In genomic region chr18:21205695-21206094, GRCh38 we compare ENCODE assay signal across 18 cellular contexts. TPM values are rescaled to one million over a fixed set of nuclear protein-coding genes. Genes with fewer than 3 reads are reported as not detected.
DNase-seq lines count a peak whose midpoint lies in the region; ATAC-seq and TF ChIP-seq lines count a peak whose summit lies in the region.
"Had no signal": no experiment of that assay in that cellular context is flagged by ENCODE, and none has a peak within 500 bp of the region (broad histone marks: within the 10 kb centered on the region; RNA-seq: fewer than 3 reads in every experiment).

No MANE protein-coding gene starts in this region.

- no peak overlapping the region for H3K4me3 Mint-ChIP-seq in activated T-cell treated with anti-CD3 and anti-CD28 coated beads, Interleukin-2, amount 50 U/mL, for 72 hours
- H3K4me3 Mint-ChIP-seq in nephron progenitor cell = no peak overlapping the region
- H3K4me3 Mint-ChIP-seq: CD4-positive, alpha-beta memory T cell; GM23338; H9 had no signal

- TF ChIP-seq CTCF in nephron progenitor cell (IDR thresholded peaks at IDR 0.05) = no peak

- H3K36me3 ChIP-seq in aorta (ENCODE audit: control insufficient read depth in 1 of 2, insufficient read depth in 2 of 2, low read length in 1 of 2) = no peaks in the 10 kb centered on the region

- intact Hi-C loops in aorta (cut with DNase I) = no loop called here

- H3K27me3 ChIP-seq in aorta (ENCODE audit: control insufficient read depth in 1 of 2, insufficient read depth in 2 of 2, low read length in 1 of 2) = no peaks in the 10 kb centered on the region

- H3K27ac ChIP-seq in aorta (ENCODE audit: low read depth in 1 of 2, low read length in 2 of 2) = no peak overlapping the region
- H3K27ac ChIP-seq: A549 had no signal

- H3K9me3 ChIP-seq in aorta (ENCODE audit: control insufficient read depth, low read length) = peaks cover 1% of the 10 kb centered on the region
- H3K9me3 ChIP-seq: A549 had no signal

- no peaks in the 10 kb centered on the region for H3K9me3 Mint-ChIP-seq in activated T-cell treated with anti-CD3 and anti-CD28 coated beads, Interleukin-2, amount 50 U/mL, for 72 hours
- H3K9me3 Mint-ChIP-seq in nephron progenitor cell = peaks cover 27% of the 10 kb centered on the region
- H3K9me3 Mint-ChIP-seq: GM23338, H9 had no signal

- H3K36me3 Mint-ChIP-seq in activated T-cell treated with anti-CD3 and anti-CD28 coated beads, Interleukin-2, amount 50 U/mL, for 72 hours (ENCODE audit: insufficient read depth in 2 of 2) = no peaks in the 10 kb centered on the region
- peaks cover 26% of the 10 kb centered on the region for H3K36me3 Mint-ChIP-seq in nephron progenitor cell (ENCODE audit: low read depth)
- H3K36me3 Mint-ChIP-seq: CD4-positive, alpha-beta memory T cell had no signal

- no peak for ATAC-seq in activated T-cell treated with anti-CD3 and anti-CD28 coated beads, Interleukin-2, amount 50 U/mL, for 72 hours (replicated peaks in 1 of 2)
- ATAC-seq in aorta (ENCODE audit: low FRiP score) = peak; percentile 56
- ATAC-seq: A549, GM23338, HCT116 had no signal

- H3K27me3 Mint-ChIP-seq in activated T-cell treated with anti-CD3 and anti-CD28 coated beads, Interleukin-2, amount 50 U/mL, for 72 hours (ENCODE audit: low read depth) = peaks cover 6% of the 10 kb centered on the region
- peaks cover 4% of the 10 kb centered on the region for H3K27me3 Mint-ChIP-seq in nephron progenitor cell (ENCODE audit: low read depth, poor library complexity)

- 73 to 78% methylated on average over 4 of the region's 4 CpGs for WGBS in aorta, 2 donors

- H3K4me1 ChIP-seq in aorta (ENCODE audit: control insufficient read depth in 1 of 2, insufficient read depth in 2 of 2, low read length in 2 of 2) = no peaks in the 10 kb centered on the region
- H3K4me1 ChIP-seq: A549 had no signal

- H3K27ac Mint-ChIP-seq in activated T-cell treated with anti-CD3 and anti-CD28 coated beads, Interleukin-2, amount 50 U/mL, for 72 hours = peak overlapping the region; percentile 18
- peak overlapping the region; percentile 0 for H3K27ac Mint-ChIP-seq in nephron progenitor cell
- H3K27ac Mint-ChIP-seq: CD4-positive, alpha-beta memory T cell; GM23338; H9 had no signal

- no peak for DNase-seq in activated T-cell treated with anti-CD3 and anti-CD28 coated beads, Interleukin-2, amount 50 U/mL, for 72 hours
- DNase-seq in activated T-cell treated with anti-CD3 and anti-CD28 coated beads, Interleukin-2, amount 50 U/mL, for 1 hour = no peak
- DNase-seq in nephron progenitor cell (no peak), aorta (no peak), NCI-H2171 treated with DMSO at 0.1 percent for 48 hours (lab: John Stamatoyannopoulos, UW) (no peak)
- no peak for DNase-seq in effector CD8-positive, alpha-beta T cell (lab: John Stamatoyannopoulos, UW)
- DNase-seq: 8988T; C1 segment of cervical spinal cord; Calu3; CD4-positive, alpha-beta memory T cell; COR-L47; DMS53; DMS79 treated with DMSO at 0.1 percent for 48 hours; GF-D8; H9 had no signal

- H3K4me1 Mint-ChIP-seq in activated T-cell treated with anti-CD3 and anti-CD28 coated beads, Interleukin-2, amount 50 U/mL, for 72 hours (ENCODE audit: low read depth) = no peaks in the 10 kb centered on the region
- H3K4me1 Mint-ChIP-seq in nephron progenitor cell = no peaks in the 10 kb centered on the region
- H3K4me1 Mint-ChIP-seq: CD4-positive, alpha-beta memory T cell; GM23338 had no signal

- H3K4me3 ChIP-seq in aorta (ENCODE audit: low read length in 2 of 2) = no peak overlapping the region
- H3K4me3 ChIP-seq: A549, GM23338 had no signal

RNA-seq across cellular contexts. Expression of gene GREB1L, which starts 36.3 kb away (rescaled TPM):
- total RNA-seq in activated T-cell treated with anti-CD3 and anti-CD28 coated beads, Interleukin-2, amount 50 U/mL, for 72 hours = not detected
- total RNA-seq in aorta = 1 to 10 TPM; 5.1 to 6.0 TPM
- polyA plus RNA-seq in aorta = 1 to 10 TPM; 1.1 to 2.6 TPM
- total RNA-seq: CD4-positive, alpha-beta memory T cell had no signal

Comparison
In these comparisons a context has a peak if more than half of its experiments do, and no peak if none do; other contexts are left out.
1. RNA of gene GREB1L, which starts 36.3 kb away (total RNA-seq): 5.1 to 6.0 TPM in aorta; not detected in activated T-cell treated with anti-CD3 and anti-CD28 coated beads, Interleukin-2, amount 50 U/mL, for 72 hours; every median in the first group is over 4 times any median in the second.